ENCODE assay signal across 23 cellular contexts in the genomic region with DNA sequence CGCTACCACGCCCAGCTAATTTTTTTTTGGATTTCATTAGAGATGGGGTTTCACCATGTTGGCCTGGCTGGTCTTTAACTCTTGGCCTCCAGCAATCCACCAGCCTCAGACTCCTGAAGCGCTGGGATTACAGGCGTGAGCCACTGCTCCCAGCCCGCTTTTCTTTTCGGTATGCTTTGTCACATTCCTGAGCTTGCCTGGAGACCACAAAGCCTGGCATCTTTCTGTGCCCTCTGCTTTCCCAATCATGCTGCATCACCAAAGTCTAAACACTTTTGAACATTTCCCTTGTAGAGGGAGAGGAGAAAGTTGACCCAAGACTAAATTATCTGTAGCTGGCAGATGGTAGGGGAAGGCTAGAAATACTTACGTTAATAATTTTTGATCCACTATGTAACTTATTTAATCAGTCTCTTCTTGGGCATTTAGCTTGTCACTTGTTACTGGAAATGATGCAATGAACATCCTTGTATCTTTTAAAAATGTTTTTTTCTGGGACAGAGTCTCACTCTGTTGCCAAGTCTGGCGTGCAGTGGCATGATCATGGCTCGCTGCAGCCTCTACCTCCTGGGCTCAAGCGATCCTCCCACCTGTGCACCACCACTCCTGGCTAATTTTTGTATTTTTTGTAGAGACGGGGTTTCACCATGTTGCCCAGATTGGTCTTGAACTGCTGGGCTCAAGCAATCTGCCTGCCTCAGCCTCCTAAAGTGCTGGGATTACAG. TPM values are rescaled to one million over a fixed set of nuclear protein-coding genes. Genes with fewer than 3 reads are reported as not detected.
DNase-seq lines count a peak whose midpoint lies in the region; ATAC-seq, FAIRE-seq and TF ChIP-seq lines count a peak whose summit lies in the region.
"Had no signal": no experiment of that assay in that cellular context is flagged by ENCODE, and none has a peak within 500 bp of the region (broad histone marks: within the 10 kb centered on the region; RNA-seq: fewer than 3 reads in every experiment).

No MANE protein-coding gene starts in this region.

- ATAC-seq in A549, result no peak
- ATAC-seq in foreskin keratinocyte, result no peak
- no peak for ATAC-seq in upper lobe of right lung
- ATAC-seq: activated CD8-positive, alpha-beta T cell treated with anti-CD3 and anti-CD28 coated beads, Interleukin-2, amount 10 ng/mL, durations not matched to agents 7 days and 5 days; activated T-helper 17 cell treated with anti-CD3 and anti-CD28 coated beads, Interleukin-2, amount 50 U/mL, for 72 hours; natural killer cell treated with Interleukin-12 subunit alpha and Interleukin-12 subunit beta and Interleukin-15 and Interleukin-18, amount 100 ng/mL, for 72 hours; WTC11 had no signal

- H3K4me3 Mint-ChIP-seq in MCF 10A (ENCODE audit: unreplicated experiment) (peak overlapping the region; percentile 21), CD14-positive monocyte (no peak overlapping the region)
- H3K4me3 Mint-ChIP-seq: activated CD8-positive, alpha-beta T cell treated with anti-CD3 and anti-CD28 coated beads, Interleukin-2, amount 10 ng/mL, durations not matched to agents 7 days and 5 days; activated T-helper 17 cell treated with anti-CD3 and anti-CD28 coated beads, Interleukin-2, amount 50 U/mL, for 72 hours; natural killer cell treated with Interleukin-12 subunit alpha and Interleukin-12 subunit beta and Interleukin-15 and Interleukin-18, amount 100 ng/mL, for 72 hours; stimulated activated naive CD8-positive, alpha-beta T cell treated with anti-CD3 and anti-CD28 coated beads, Interleukin-15, Interleukin-2, amounts not matched to agents 100 ng/mL and 50 ng/mL, for 24 hours; WTC11 had no signal

- peaks cover 54% of the 10 kb centered on the region for H3K4me1 ChIP-seq in A549
- peaks cover 7% of the 10 kb centered on the region for H3K4me1 ChIP-seq in foreskin keratinocyte
- peaks cover 11% of the 10 kb centered on the region for H3K4me1 ChIP-seq in hepatocyte (ENCODE audit: insufficient read depth)
- H3K4me1 ChIP-seq in upper lobe of right lung, result peaks cover 20% of the 10 kb centered on the region

- POLR2A ChIA-PET in A549 (lab: Yijun Ruan, JAX), result no interaction called here
- POLR2A ChIA-PET in MCF 10A (lab: Yijun Ruan, JAX), result interaction anchor here (0.6 to 2.5 kb wide), 4 partner anchors 14 to 611 kb away, joined by 3 to 15 read pairs (median 3); no protein-coding TSS in a partner anchor

- H3K4me1 Mint-ChIP-seq in MCF 10A (ENCODE audit: insufficient read depth, unreplicated experiment) (peaks cover 12% of the 10 kb centered on the region), CD14-positive monocyte (peaks cover 39% of the 10 kb centered on the region)

- FAIRE-seq in A549 (lab: Jason Lieb, UNC), result no peak
- FAIRE-seq: endometrium had no signal

- no TSS peak for BruUV-seq in MCF 10A (replicated peaks; lab: Mats Ljungman, UMichigan)

- H3K27ac Mint-ChIP-seq in MCF 10A (ENCODE audit: low read depth, unreplicated experiment), result peak overlapping the region; percentile 64
- peak overlapping the region in 1 of 7 donors; percentile 13 for H3K27ac Mint-ChIP-seq in CD14-positive monocyte
- H3K27ac Mint-ChIP-seq: activated CD8-positive, alpha-beta T cell treated with anti-CD3 and anti-CD28 coated beads, Interleukin-2, amount 10 ng/mL, durations not matched to agents 7 days and 5 days; activated T-helper 17 cell treated with anti-CD3 and anti-CD28 coated beads, Interleukin-2, amount 50 U/mL, for 72 hours; stimulated activated naive CD8-positive, alpha-beta T cell treated with anti-CD3 and anti-CD28 coated beads, Interleukin-15, Interleukin-2, amounts not matched to agents 100 ng/mL and 50 ng/mL, for 24 hours; WTC11 had no signal

- H4K20me1 ChIP-seq in hepatocyte (ENCODE audit: insufficient read depth, poor library complexity, severe bottlenecking), result peaks cover 7% of the 10 kb centered on the region

- H3K9me3 ChIP-seq in A549 (no peaks in the 10 kb centered on the region), hepatocyte (ENCODE audit: low read depth) (no peaks in the 10 kb centered on the region), upper lobe of right lung (no peaks in the 10 kb centered on the region)
- H3K9me3 ChIP-seq: vagina had no signal

- H3K9me3 Mint-ChIP-seq in MCF 10A (ENCODE audit: unreplicated experiment) (no peaks in the 10 kb centered on the region), CD14-positive monocyte (peaks cover 0 to 4% (median 0%) of the 10 kb centered on the region in 7 donors)
- H3K9me3 Mint-ChIP-seq: activated T-helper 17 cell treated with anti-CD3 and anti-CD28 coated beads, Interleukin-2, amount 50 U/mL, for 72 hours; CD8-positive, alpha-beta memory T cell; natural killer cell treated with Interleukin-12 subunit alpha and Interleukin-12 subunit beta and Interleukin-15 and Interleukin-18, amount 100 ng/mL, for 72 hours; stimulated activated naive CD8-positive, alpha-beta T cell treated with anti-CD3 and anti-CD28 coated beads, Interleukin-15, Interleukin-2, amounts not matched to agents 100 ng/mL and 50 ng/mL, for 24 hours; WTC11 had no signal

- peaks cover 19% of the 10 kb centered on the region for H3K79me2 ChIP-seq in hepatocyte

- TF ChIP-seq POLR2A in A549 (IDR thresholded peaks at IDR 0.05; ENCODE audit: low read length), result no peak

- H3K36me3 Mint-ChIP-seq in MCF 10A (ENCODE audit: insufficient read depth, unreplicated experiment) (peaks cover 6% of the 10 kb centered on the region), CD14-positive monocyte (peaks cover 1% of the 10 kb centered on the region in 2 donors)
- H3K36me3 Mint-ChIP-seq: WTC11 had no signal

- CTCF ChIA-PET in A549 (lab: Yijun Ruan, JAX) (interaction anchor here (1.0 to 2.4 kb wide), 7 partner anchors 26 to 114 kb away, joined by 3 to 11 read pairs (median 5); no protein-coding TSS in a partner anchor), MCF 10A (lab: Yijun Ruan, JAX) (interaction anchor here (0.5 to 2.7 kb wide), 10 partner anchors 10 to 557 kb away, joined by 3 to 26 read pairs (median 4); no protein-coding TSS in a partner anchor)

- no peak for TF ChIP-seq RAD21 in A549 (conservative IDR thresholded peaks at IDR 0.05 in 1 of 2, IDR thresholded peaks at IDR 0.05 in 1 of 2)

- no peak overlapping the region for H2AFZ ChIP-seq in hepatocyte

- 87% methylated on average over 11 of the region's 11 CpGs for WGBS in A549 (ENCODE audit: missing lambda C conversion rate)
- WGBS in hepatocyte (ENCODE audit: low lambda C conversion rate, missing lambda C conversion rate), result 81% methylated on average over 11 of the region's 11 CpGs

- no peaks in the 10 kb centered on the region for H3K27me3 ChIP-seq in foreskin keratinocyte
- H3K27me3 ChIP-seq in hepatocyte, result no peaks in the 10 kb centered on the region
- no peaks in the 10 kb centered on the region for H3K27me3 ChIP-seq in upper lobe of right lung
- H3K27me3 ChIP-seq: vagina had no signal

- no peak overlapping the region for H3K4me3 ChIP-seq in A549
- no peak overlapping the region for H3K4me3 ChIP-seq in hepatocyte
- no peak overlapping the region for H3K4me3 ChIP-seq in upper lobe of right lung
- H3K4me3 ChIP-seq: vagina had no signal

- peak overlapping the region; percentile 3; the same call in 1 of the 3 replicates for H3K4me2 ChIP-seq in A549
- no peak overlapping the region for H3K4me2 ChIP-seq in hepatocyte

- H3K9me2 ChIP-seq in hepatocyte (replicated peaks; ENCODE audit: insufficient read depth), result no peaks in the 10 kb centered on the region

- DNase-seq in A549 (ENCODE audit: low read depth in 1 of 2, low spot score in 1 of 2), result no peak
- peak; percentile 91 for DNase-seq in M059J (ENCODE audit: low read depth)
- peak; percentile 81 for DNase-seq in MCF 10A (ENCODE audit: unreplicated experiment)
- DNase-seq in foreskin keratinocyte, result peak in 1 of 2 donors; percentile 48
- DNase-seq in hepatocyte (ENCODE audit: low spot score), result no peak
- DNase-seq in CD14-positive monocyte (ENCODE audit: low spot score), result no peak
- no peak for DNase-seq in NCI-H1436 (lab: John Stamatoyannopoulos, UW)
- DNase-seq in upper lobe of right lung, result no peak
- DNase-seq: activated CD8-positive, alpha-beta T cell treated with anti-CD3 and anti-CD28 coated beads, Interleukin-2, amount 10 ng/mL, durations not matched to agents 7 days and 5 days; amygdala; CD8-positive, alpha-beta memory T cell; head of caudate nucleus; MM.1S; NCI-H1694 treated with DMSO at 0.1 percent for 48 hours; NCI-H226; retina; Right ventricle myocardium superior had no signal

- no peak for TF ChIP-seq EP300 in A549 (IDR thresholded peaks at IDR 0.05)

- H3K27ac ChIP-seq in A549, result peak overlapping the region; percentile 98 to 99; a peak in 5 of 6 replicates
- peak overlapping the region; percentile 15 for H3K27ac ChIP-seq in foreskin keratinocyte
- H3K27ac ChIP-seq in hepatocyte, result no peak overlapping the region
- H3K27ac ChIP-seq in upper lobe of right lung, result no peak overlapping the region
- H3K27ac ChIP-seq: vagina had no signal

- H3K36me3 ChIP-seq in hepatocyte (replicated peaks; ENCODE audit: insufficient read depth, low read depth), result no peaks in the 10 kb centered on the region
- no peaks in the 10 kb centered on the region for H3K36me3 ChIP-seq in upper lobe of right lung
- H3K36me3 ChIP-seq: vagina had no signal

- intact Hi-C loops in MCF 10A (cut with micrococcal nuclease) (loop anchor here (5.0 to 10.0 kb wide), 2 partner anchors 42 to 454 kb away; partner anchors contain the start of gene CABLES1), CD14-positive monocyte (cut with micrococcal nuclease) (loop anchor here (5.0 to 10.0 kb wide), 3 partner anchors 72 to 354 kb away; partner anchors contain the start of gene RIOK3 (in 1 of the 2)), upper lobe of right lung (cut with DNase I) (no loop called here)

- no peaks in the 10 kb centered on the region for H3K27me3 Mint-ChIP-seq in MCF 10A (ENCODE audit: insufficient read depth, unreplicated experiment)
- H3K27me3 Mint-ChIP-seq in CD14-positive monocyte (ENCODE audit: low read depth in 3 of 3), result peaks cover 2 to 8% (median 2%) of the 10 kb centered on the region in 3 donors
- H3K27me3 Mint-ChIP-seq: activated T-helper 17 cell treated with anti-CD3 and anti-CD28 coated beads, Interleukin-2, amount 50 U/mL, for 72 hours; stimulated activated naive CD8-positive, alpha-beta T cell treated with anti-CD3 and anti-CD28 coated beads, Interleukin-15, Interleukin-2, amounts not matched to agents 100 ng/mL and 50 ng/mL, for 24 hours had no signal

- TF ChIP-seq CTCF in A549 (IDR thresholded peaks at IDR 0.05) (no peak), MCF 10A (IDR thresholded peaks at IDR 0.05; ENCODE audit: unreplicated experiment) (no peak), foreskin keratinocyte (conservative IDR thresholded peaks at IDR 0.05) (no peak), hepatocyte (IDR thresholded peaks at IDR 0.05; ENCODE audit: poor library complexity) (no peak), CD14-positive monocyte (IDR thresholded peaks at IDR 0.05) (no peak), upper lobe of right lung (IDR thresholded peaks at IDR 0.05) (no peak)

RNA-seq across cellular contexts. Expression of gene NPC1, which starts 2.7 kb away (rescaled TPM):
- polyA plus RNA-seq in A549 (2011; rRNA removed) (42.5 and 45.0 TPM in 2 replicates), A549 (2017; fragmentation: RNase III; extraction: RNeasy Plus Mini Kit Qiagen cat#74134 plus additional on column Dnase treatment) (56.9 to 69.2 TPM (median 61.4 TPM) in 3 replicates), foreskin keratinocyte (24.3 and 25.8 TPM in 2 replicates), hepatocyte (52.5 and 54.0 TPM in 2 replicates), CD14-positive monocyte (10 to 100 TPM in 1 of 2 donors, 1 to 10 TPM in 1; 7.5 to 17.9 TPM)
- 31.4 and 37.2 TPM in 2 replicates for polyA plus RNA-seq in A549 (2012; cell fraction: cytosol; rRNA removed)
- polyA plus RNA-seq in A549 (2012; cell fraction: nucleus; rRNA removed), result 106 and 115 TPM in 2 replicates
- polyA minus RNA-seq in A549 (2011; rRNA and poly(A)+ RNA removed), result 121 and 124 TPM in 2 replicates
- total RNA-seq in M059J (2014; rRNA removed; shearing (Covaris generic)), result 48.7 and 77.6 TPM in 2 replicates
- total RNA-seq in MCF 10A (2022) (60.4 and 78.8 TPM in 2 replicates), foreskin keratinocyte (60.8 and 69.9 TPM in 2 replicates), hepatocyte (57.5 and 77.2 TPM in 2 replicates), upper lobe of right lung (143 TPM)

Comparison
In these comparisons a context has a peak if more than half of its experiments do, and no peak if none do; other contexts are left out.
1. DNase-seq: peak in M059J (single experiment) and MCF 10A (single experiment); none in A549 (0 of 2), hepatocyte (single experiment), CD14-positive monocyte (single experiment), NCI-H1436 (single experiment) and upper lobe of right lung (single experiment).
2. H3K27ac ChIP-seq: peak in A549 (2 of 2) and foreskin keratinocyte (single experiment); none in hepatocyte (single experiment) and upper lobe of right lung (single experiment).